8 cellular contexts compared by ENCODE assay signal in genomic region chr4:29128810-29129209, GRCh38.
"Had no signal": no experiment of that assay in that cellular context is flagged by ENCODE, and none has a peak within 500 bp of the region (broad histone marks: within the 10 kb centered on the region; RNA-seq: fewer than 3 reads in every experiment).

No MANE protein-coding gene starts in this region.

- DNase-seq: GDM1, GF-D8 had no signal

- ATAC-seq: GM12878 had no signal

- FAIRE-seq: G401.6, GM12878, GM12891, GM12892, GM18507, GM19239 had no signal

- H3K4me3 ChIP-seq: GM12878 had no signal
